Comparison of ENCODE assay signal across 27 cellular contexts in genomic region chrY:12285608-12286007, GRCh38.
A peak's percentile ranks its signal among the peaks of the same experiment; 100 is the strongest.
DNase-seq lines count a peak whose midpoint lies in the region; ATAC-seq, FAIRE-seq and TF ChIP-seq lines count a peak whose summit lies in the region.
"Had no signal": no experiment of that assay in that cellular context is flagged by ENCODE, and none has a peak within 500 bp of the region (broad histone marks: within the 10 kb centered on the region; RNA-seq: fewer than 3 reads in every experiment).

No MANE protein-coding gene starts in this region.

- no peaks in the 10 kb centered on the region for H3K9me2 ChIP-seq in GM23248 (ENCODE audit: insufficient read depth)

- no peak overlapping the region for H3K9ac ChIP-seq in GM23248
- H3K9ac ChIP-seq: BLaER1 had no signal

- peak; percentile 2 for DNase-seq in MG63
- peak; percentile 25 for DNase-seq in bronchial epithelial cell (ENCODE audit: low read depth)
- DNase-seq in lower lobe of right lung = peak; percentile 17
- DNase-seq in GM23248 = no peak
- no peak for DNase-seq in RWPE1 (ENCODE audit: low spot score)
- DNase-seq in adrenal gland = no peak
- DNase-seq: 8988T; ACHN; BE2C; C1 segment of cervical spinal cord; CD4-positive, alpha-beta memory T cell; CD4-positive, CD25-positive, alpha-beta regulatory T cell; CD8-positive, alpha-beta memory T cell; COR-L47; DMS 273 treated with DMSO at 0.1 percent for 48 hours; DMS153; DMS53; DMS79; DND-41; EL; GDM1 had no signal

- no peaks in the 10 kb centered on the region for H3K79me2 ChIP-seq in GM23248 (ENCODE audit: insufficient read depth)

- H3K27ac ChIP-seq in lower lobe of right lung (no peak overlapping the region), GM23248 (no peak overlapping the region), RWPE1 (no peak overlapping the region), adrenal gland (no peak overlapping the region)
- H3K27ac ChIP-seq: BLaER1 had no signal

- in situ Hi-C loops in GM23248 (cut with MboI) = no loop called here

- TF ChIP-seq CTCF in bronchial epithelial cell (IDR thresholded peaks at IDR 0.05; ENCODE audit: insufficient read depth, low read length, severe bottlenecking) = no peak
- TF ChIP-seq CTCF in lower lobe of right lung (IDR thresholded peaks at IDR 0.05) = no peak
- TF ChIP-seq CTCF in RWPE1 (conservative IDR thresholded peaks at IDR 0.05; ENCODE audit: low read depth) = no peak
- TF ChIP-seq CTCF in adrenal gland (IDR thresholded peaks at IDR 0.05) = no peak

- no peaks in the 10 kb centered on the region for H4K20me1 ChIP-seq in GM23248 (ENCODE audit: insufficient read depth)
- H4K20me1 ChIP-seq: BLaER1 had no signal

- WGBS in GM23248 (ENCODE audit: low coverage in 1 of 2, low lambda C conversion rate in 2 of 2, missing lambda C conversion rate in 2 of 2), 2 experiments = 16 to 20% methylated on average over 3 to 5 of the region's 5 CpGs
- 64 to 65% methylated on average over 3 to 5 of the region's 5 CpGs; no CpG with 5 or more reads in 2 of the 4 donors for WGBS in adrenal gland, 4 donors

- no peak overlapping the region for H2AFZ ChIP-seq in GM23248

- POLR2A ChIA-PET in RWPE1 (lab: Yijun Ruan, JAX; ENCODE audit: low non-redundant PET) = no interaction called here

- no peak overlapping the region for H3K4me2 ChIP-seq in GM23248 (ENCODE audit: unreplicated experiment)
- H3K4me2 ChIP-seq: BLaER1 had no signal

- H3F3A ChIP-seq in GM23248 (ENCODE audit: insufficient read depth) = no peaks in the 10 kb centered on the region

- no peak overlapping the region for H3K4me3 ChIP-seq in MG63
- H3K4me3 ChIP-seq in bronchial epithelial cell (ENCODE audit: low read depth, low read length) = no peak overlapping the region
- H3K4me3 ChIP-seq in lower lobe of right lung = no peak overlapping the region
- H3K4me3 ChIP-seq in GM23248 = no peak overlapping the region
- no peak overlapping the region for H3K4me3 ChIP-seq in adrenal gland
- H3K4me3 ChIP-seq: BLaER1, GM12878 had no signal

- no peaks in the 10 kb centered on the region for H3K36me3 ChIP-seq in MG63
- H3K36me3 ChIP-seq in bronchial epithelial cell (ENCODE audit: control insufficient read depth, insufficient read depth, low read length) = no peaks in the 10 kb centered on the region
- H3K36me3 ChIP-seq in lower lobe of right lung = no peaks in the 10 kb centered on the region
- no peaks in the 10 kb centered on the region for H3K36me3 ChIP-seq in GM23248 (ENCODE audit: low read depth)
- H3K36me3 ChIP-seq in adrenal gland (replicated peaks in 1 of 2) = no peaks in the 10 kb centered on the region
- H3K36me3 ChIP-seq: BE2C, BLaER1 had no signal

- CTCF ChIA-PET in RWPE1 (lab: Yijun Ruan, JAX) = no interaction called here

- intact Hi-C loops in lower lobe of right lung (cut with DNase I) = no loop called here
- intact Hi-C loops in adrenal gland (cut with DNase I) = no loop called here

- FAIRE-seq in bronchial epithelial cell (lab: Jason Lieb, UNC) = no peak
- FAIRE-seq: A204.1, GM12878, GM12892, GM18507 had no signal

- H3K4me1 ChIP-seq in lower lobe of right lung (no peaks in the 10 kb centered on the region), GM23248 (ENCODE audit: insufficient read depth) (no peaks in the 10 kb centered on the region), adrenal gland (replicated peaks in 1 of 2) (no peaks in the 10 kb centered on the region)
- H3K4me1 ChIP-seq: BE2C, BLaER1 had no signal

- TF ChIP-seq POLR2A in adrenal gland (IDR thresholded peaks at IDR 0.05) = no peak

- ATAC-seq in lower lobe of right lung (no peak), GM21515 (IDR thresholded peaks at IDR 0.05; ENCODE audit: unreplicated experiment) (no peak)
- ATAC-seq: GM12878 had no signal

- H3K27me3 ChIP-seq in MG63 (no peaks in the 10 kb centered on the region), bronchial epithelial cell (ENCODE audit: control insufficient read depth, insufficient read depth, low read length) (no peaks in the 10 kb centered on the region), lower lobe of right lung (ENCODE audit: low read depth) (no peaks in the 10 kb centered on the region), GM23248 (replicated peaks; ENCODE audit: insufficient read depth) (no peaks in the 10 kb centered on the region), adrenal gland (no peaks in the 10 kb centered on the region)
- H3K27me3 ChIP-seq: BE2C, BLaER1 had no signal

- H3K9me3 ChIP-seq in MG63 (no peaks in the 10 kb centered on the region), lower lobe of right lung (no peaks in the 10 kb centered on the region), GM23248 (ENCODE audit: low read depth) (no peaks in the 10 kb centered on the region), adrenal gland (replicated peaks in 1 of 3) (no peaks in the 10 kb centered on the region)
- H3K9me3 ChIP-seq: BE2C, BLaER1 had no signal

Comparison
In these comparisons a context has a peak if more than half of its experiments do, and no peak if none do; other contexts are left out.
1. DNase-seq: peak in MG63 (single experiment), bronchial epithelial cell (single experiment) and lower lobe of right lung (single experiment); none in GM23248 (single experiment), RWPE1 (single experiment) and adrenal gland (0 of 7).